ENCODE assay signal across 1 cellular context in genomic region chr2:11829947-11830707, GRCh38.
TF ChIP-seq lines count a peak whose summit lies in the region.

No MANE protein-coding gene starts in this region.

TF ChIP-seq in K562, 482 proteins besides CTCF, POLR2A, EP300 and RAD21 (continued from another document and continues in another):
- TF ChIP-seq, protein P1, sequence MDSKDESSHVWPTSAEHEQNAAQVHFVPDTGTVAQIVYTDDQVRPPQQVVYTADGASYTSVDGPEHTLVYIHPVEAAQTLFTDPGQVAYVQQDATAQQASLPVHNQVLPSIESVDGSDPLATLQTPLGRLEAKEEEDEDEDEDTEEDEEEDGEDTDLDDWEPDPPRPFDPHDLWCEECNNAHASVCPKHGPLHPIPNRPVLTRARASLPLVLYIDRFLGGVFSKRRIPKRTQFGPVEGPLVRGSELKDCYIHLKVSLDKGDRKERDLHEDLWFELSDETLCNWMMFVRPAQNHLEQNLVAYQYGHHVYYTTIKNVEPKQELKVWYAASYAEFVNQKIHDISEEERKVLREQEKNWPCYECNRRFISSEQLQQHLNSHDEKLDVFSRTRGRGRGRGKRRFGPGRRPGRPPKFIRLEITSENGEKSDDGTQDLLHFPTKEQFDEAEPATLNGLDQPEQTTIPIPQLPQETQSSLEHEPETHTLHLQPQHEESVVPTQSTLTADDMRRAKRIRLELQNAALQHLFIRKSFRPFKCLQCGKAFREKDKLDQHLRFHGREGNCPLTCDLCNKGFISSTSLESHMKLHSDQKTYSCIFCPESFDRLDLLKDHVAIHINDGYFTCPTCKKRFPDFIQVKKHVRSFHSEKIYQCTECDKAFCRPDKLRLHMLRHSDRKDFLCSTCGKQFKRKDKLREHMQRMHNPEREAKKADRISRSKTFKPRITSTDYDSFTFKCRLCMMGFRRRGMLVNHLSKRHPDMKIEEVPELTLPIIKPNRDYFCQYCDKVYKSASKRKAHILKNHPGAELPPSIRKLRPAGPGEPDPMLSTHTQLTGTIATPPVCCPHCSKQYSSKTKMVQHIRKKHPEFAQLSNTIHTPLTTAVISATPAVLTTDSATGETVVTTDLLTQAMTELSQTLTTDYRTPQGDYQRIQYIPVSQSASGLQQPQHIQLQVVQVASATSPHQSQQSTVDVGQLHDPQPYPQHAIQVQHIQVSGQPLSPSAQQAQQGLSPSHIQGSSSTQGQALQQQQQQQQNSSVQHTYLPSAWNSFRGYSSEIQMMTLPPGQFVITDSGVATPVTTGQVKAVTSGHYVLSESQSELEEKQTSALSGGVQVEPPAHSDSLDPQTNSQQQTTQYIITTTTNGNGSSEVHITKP (IDR thresholded peaks at IDR 0.05; ENCODE audit: partially characterized antibody): peak; percentile 92
- TF ChIP-seq ETS2 (tag; IDR thresholded peaks at IDR 0.05; ENCODE audit: borderline replicate concordance, poor library complexity, severe bottlenecking): no peak
- no peak for TF ChIP-seq PRPF4 (IDR thresholded peaks at IDR 0.05; ENCODE audit: insufficient read depth, low read depth, low read length, poor library complexity, severe bottlenecking)
- peak in 1 of 2 experiments; percentile 41; a peak in 2 of 4 replicates for TF ChIP-seq TEAD1 (CRISPR knock-in tag; IDR thresholded peaks at IDR 0.05)
- no peak for TF ChIP-seq ATF1 (CRISPR knock-in tag; IDR thresholded peaks at IDR 0.05)
- peak; percentile 45; the same call in 1 of the 2 replicates for TF ChIP-seq ATF1 (tag; IDR thresholded peaks at IDR 0.05)
- peak; percentile 92 for TF ChIP-seq ATF3 (IDR thresholded peaks at IDR 0.05)
- TF ChIP-seq ATF3 (CRISPR knock-in tag; conservative IDR thresholded peaks at IDR 0.05): no peak
- no peak for TF ChIP-seq GTF2A2 (tag; IDR thresholded peaks at IDR 0.05)
- TF ChIP-seq, protein P2, sequence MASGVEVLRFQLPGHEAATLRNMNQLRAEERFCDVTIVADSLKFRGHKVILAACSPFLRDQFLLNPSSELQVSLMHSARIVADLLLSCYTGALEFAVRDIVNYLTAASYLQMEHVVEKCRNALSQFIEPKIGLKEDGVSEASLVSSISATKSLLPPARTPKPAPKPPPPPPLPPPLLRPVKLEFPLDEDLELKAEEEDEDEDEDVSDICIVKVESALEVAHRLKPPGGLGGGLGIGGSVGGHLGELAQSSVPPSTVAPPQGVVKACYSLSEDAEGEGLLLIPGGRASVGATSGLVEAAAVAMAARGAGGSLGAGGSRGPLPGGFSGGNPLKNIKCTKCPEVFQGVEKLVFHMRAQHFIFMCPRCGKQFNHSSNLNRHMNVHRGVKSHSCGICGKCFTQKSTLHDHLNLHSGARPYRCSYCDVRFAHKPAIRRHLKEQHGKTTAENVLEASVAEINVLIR (CRISPR knock-in tag; IDR thresholded peaks at IDR 0.05): no peak
- TF ChIP-seq NCOA2 (IDR thresholded peaks at IDR 0.05; ENCODE audit: partially characterized antibody in 2 of 2): no peak
- no peak for TF ChIP-seq ZNF764 (CRISPR knock-in tag; IDR thresholded peaks at IDR 0.05; ENCODE audit: low read depth)
- no peak for TF ChIP-seq CREM (IDR thresholded peaks at IDR 0.05; ENCODE audit: low read depth)
- no peak for TF ChIP-seq CLOCK (CRISPR knock-in tag; IDR thresholded peaks at IDR 0.05; ENCODE audit: borderline replicate concordance)
- TF ChIP-seq ZNF224 (CRISPR knock-in tag; IDR thresholded peaks at IDR 0.05): no peak
- no peak for TF ChIP-seq BHLHE40 (IDR thresholded peaks at IDR 0.05; ENCODE audit: low read length)
- TF ChIP-seq MNT (conservative IDR thresholded peaks at IDR 0.05): peak in 1 of 2 experiments; percentile 53; a peak in 1 of 4 replicates
- no peak; the same call in 1 of the 2 replicates for TF ChIP-seq BRD4 (IDR thresholded peaks at IDR 0.05)
- no peak for TF ChIP-seq JUNB (CRISPR knock-in tag; conservative IDR thresholded peaks at IDR 0.05)
- TF ChIP-seq, protein P3, sequence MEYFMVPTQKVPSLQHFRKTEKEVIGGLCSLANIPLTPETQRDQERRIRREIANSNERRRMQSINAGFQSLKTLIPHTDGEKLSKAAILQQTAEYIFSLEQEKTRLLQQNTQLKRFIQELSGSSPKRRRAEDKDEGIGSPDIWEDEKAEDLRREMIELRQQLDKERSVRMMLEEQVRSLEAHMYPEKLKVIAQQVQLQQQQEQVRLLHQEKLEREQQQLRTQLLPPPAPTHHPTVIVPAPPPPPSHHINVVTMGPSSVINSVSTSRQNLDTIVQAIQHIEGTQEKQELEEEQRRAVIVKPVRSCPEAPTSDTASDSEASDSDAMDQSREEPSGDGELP (CRISPR knock-in tag; IDR thresholded peaks at IDR 0.05; ENCODE audit: borderline replicate concordance): peak; percentile 74
- peak; percentile 36; the same call in 1 of the 2 replicates for TF ChIP-seq PHF8 (IDR thresholded peaks at IDR 0.05; ENCODE audit: borderline replicate concordance, low read length)
- TF ChIP-seq MYBL2 (IDR thresholded peaks at IDR 0.05; ENCODE audit: low read depth): no peak
- no peak for TF ChIP-seq MYBL2 (CRISPR knock-in tag; IDR thresholded peaks at IDR 0.05; ENCODE audit: borderline replicate concordance)
- TF ChIP-seq, protein P4, sequence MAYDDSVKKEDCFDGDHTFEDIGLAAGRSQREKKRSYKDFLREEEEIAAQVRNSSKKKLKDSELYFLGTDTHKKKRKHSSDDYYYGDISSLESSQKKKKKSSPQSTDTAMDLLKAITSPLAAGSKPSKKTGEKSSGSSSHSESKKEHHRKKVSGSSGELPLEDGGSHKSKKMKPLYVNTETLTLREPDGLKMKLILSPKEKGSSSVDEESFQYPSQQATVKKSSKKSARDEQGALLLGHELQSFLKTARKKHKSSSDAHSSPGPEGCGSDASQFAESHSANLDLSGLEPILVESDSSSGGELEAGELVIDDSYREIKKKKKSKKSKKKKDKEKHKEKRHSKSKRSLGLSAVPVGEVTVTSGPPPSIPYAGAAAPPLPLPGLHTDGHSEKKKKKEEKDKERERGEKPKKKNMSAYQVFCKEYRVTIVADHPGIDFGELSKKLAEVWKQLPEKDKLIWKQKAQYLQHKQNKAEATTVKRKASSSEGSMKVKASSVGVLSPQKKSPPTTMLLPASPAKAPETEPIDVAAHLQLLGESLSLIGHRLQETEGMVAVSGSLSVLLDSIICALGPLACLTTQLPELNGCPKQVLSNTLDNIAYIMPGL (CRISPR knock-in tag; IDR thresholded peaks at IDR 0.05): no peak
- no peak for TF ChIP-seq MXI1 (IDR thresholded peaks at IDR 0.05; ENCODE audit: low read depth, low read length)
- TF ChIP-seq EZH2 (IDR thresholded peaks at IDR 0.05; ENCODE audit: borderline replicate concordance, low read depth, low read length): no peak
- TF ChIP-seq DNMT1 (IDR thresholded peaks at IDR 0.05): no peak
- peak; percentile 30 for TF ChIP-seq POLR2B (IDR thresholded peaks at IDR 0.05; ENCODE audit: low read depth, partially characterized antibody)
- TF ChIP-seq, protein P5, sequence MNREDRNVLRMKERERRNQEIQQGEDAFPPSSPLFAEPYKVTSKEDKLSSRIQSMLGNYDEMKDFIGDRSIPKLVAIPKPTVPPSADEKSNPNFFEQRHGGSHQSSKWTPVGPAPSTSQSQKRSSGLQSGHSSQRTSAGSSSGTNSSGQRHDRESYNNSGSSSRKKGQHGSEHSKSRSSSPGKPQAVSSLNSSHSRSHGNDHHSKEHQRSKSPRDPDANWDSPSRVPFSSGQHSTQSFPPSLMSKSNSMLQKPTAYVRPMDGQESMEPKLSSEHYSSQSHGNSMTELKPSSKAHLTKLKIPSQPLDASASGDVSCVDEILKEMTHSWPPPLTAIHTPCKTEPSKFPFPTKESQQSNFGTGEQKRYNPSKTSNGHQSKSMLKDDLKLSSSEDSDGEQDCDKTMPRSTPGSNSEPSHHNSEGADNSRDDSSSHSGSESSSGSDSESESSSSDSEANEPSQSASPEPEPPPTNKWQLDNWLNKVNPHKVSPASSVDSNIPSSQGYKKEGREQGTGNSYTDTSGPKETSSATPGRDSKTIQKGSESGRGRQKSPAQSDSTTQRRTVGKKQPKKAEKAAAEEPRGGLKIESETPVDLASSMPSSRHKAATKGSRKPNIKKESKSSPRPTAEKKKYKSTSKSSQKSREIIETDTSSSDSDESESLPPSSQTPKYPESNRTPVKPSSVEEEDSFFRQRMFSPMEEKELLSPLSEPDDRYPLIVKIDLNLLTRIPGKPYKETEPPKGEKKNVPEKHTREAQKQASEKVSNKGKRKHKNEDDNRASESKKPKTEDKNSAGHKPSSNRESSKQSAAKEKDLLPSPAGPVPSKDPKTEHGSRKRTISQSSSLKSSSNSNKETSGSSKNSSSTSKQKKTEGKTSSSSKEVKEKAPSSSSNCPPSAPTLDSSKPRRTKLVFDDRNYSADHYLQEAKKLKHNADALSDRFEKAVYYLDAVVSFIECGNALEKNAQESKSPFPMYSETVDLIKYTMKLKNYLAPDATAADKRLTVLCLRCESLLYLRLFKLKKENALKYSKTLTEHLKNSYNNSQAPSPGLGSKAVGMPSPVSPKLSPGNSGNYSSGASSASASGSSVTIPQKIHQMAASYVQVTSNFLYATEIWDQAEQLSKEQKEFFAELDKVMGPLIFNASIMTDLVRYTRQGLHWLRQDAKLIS (CRISPR knock-in tag; IDR thresholded peaks at IDR 0.05): no peak
- TF ChIP-seq ZKSCAN8 (CRISPR knock-in tag; IDR thresholded peaks at IDR 0.05): no peak
- no peak for TF ChIP-seq ZNF408 (CRISPR knock-in tag; IDR thresholded peaks at IDR 0.05; ENCODE audit: low read depth)
- TF ChIP-seq TAF7 (tag; IDR thresholded peaks at IDR 0.05): 0 out of 2 replicates have a peak, but pooled peaks have one; percentile 5
- TF ChIP-seq CHD1 (IDR thresholded peaks at IDR 0.05; ENCODE audit: low read length): peak; percentile 8
- TF ChIP-seq MCM7 (IDR thresholded peaks at IDR 0.05): no peak
- no peak for TF ChIP-seq TAF15 (IDR thresholded peaks at IDR 0.05; ENCODE audit: low read depth, low read length)
- TF ChIP-seq NFE2 (IDR thresholded peaks at IDR 0.05; ENCODE audit: low read depth): 0 out of 2 replicates have a peak, but pooled peaks have one; percentile 23
- TF ChIP-seq SRSF3 (IDR thresholded peaks at IDR 0.05; ENCODE audit: insufficient read depth, low read length): no peak
- peak; percentile 18; the same call in 1 of the 2 replicates for TF ChIP-seq MYC (IDR thresholded peaks at IDR 0.05; ENCODE audit: low read depth, low read length)
- TF ChIP-seq MYC (CRISPR knock-in tag; IDR thresholded peaks at IDR 0.05; ENCODE audit: borderline replicate concordance, low read depth): no peak
- TF ChIP-seq, protein P6, sequence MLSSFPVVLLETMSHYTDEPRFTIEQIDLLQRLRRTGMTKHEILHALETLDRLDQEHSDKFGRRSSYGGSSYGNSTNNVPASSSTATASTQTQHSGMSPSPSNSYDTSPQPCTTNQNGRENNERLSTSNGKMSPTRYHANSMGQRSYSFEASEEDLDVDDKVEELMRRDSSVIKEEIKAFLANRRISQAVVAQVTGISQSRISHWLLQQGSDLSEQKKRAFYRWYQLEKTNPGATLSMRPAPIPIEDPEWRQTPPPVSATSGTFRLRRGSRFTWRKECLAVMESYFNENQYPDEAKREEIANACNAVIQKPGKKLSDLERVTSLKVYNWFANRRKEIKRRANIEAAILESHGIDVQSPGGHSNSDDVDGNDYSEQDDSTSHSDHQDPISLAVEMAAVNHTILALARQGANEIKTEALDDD (IDR thresholded peaks at IDR 0.05): no peak
- TF ChIP-seq ZBTB7A (IDR thresholded peaks at IDR 0.05; ENCODE audit: borderline replicate concordance, control insufficient read depth, low read depth, low read length): peak; percentile 19; the same call in 1 of the 2 replicates
- TF ChIP-seq MCM2 (IDR thresholded peaks at IDR 0.05; ENCODE audit: low read depth): no peak
- 0 out of 2 replicates have a peak, but pooled peaks have one; percentile 25 for TF ChIP-seq MBD2 (IDR thresholded peaks at IDR 0.05; ENCODE audit: borderline replicate concordance, low read depth)
- 0 out of 2 replicates have a peak, but pooled peaks have one; percentile 41 for TF ChIP-seq MTA3 (IDR thresholded peaks at IDR 0.05; ENCODE audit: borderline replicate concordance)
- no peak for TF ChIP-seq SNIP1 (IDR thresholded peaks at IDR 0.05; ENCODE audit: low read depth)
